ENCODE assay signal across 1 cellular context in genomic region chr2:74843371-74844298, GRCh38.
TF ChIP-seq lines count a peak whose summit lies in the region.

No MANE protein-coding gene starts in this region.

TF ChIP-seq in K562, 482 proteins besides CTCF, POLR2A, EP300 and RAD21 (continued from another document):
- no peak for TF ChIP-seq THRA (IDR thresholded peaks at IDR 0.05)
- no peak for TF ChIP-seq XRCC3 (IDR thresholded peaks at IDR 0.05)
- no peak for TF ChIP-seq CBX2 (IDR thresholded peaks at IDR 0.05; ENCODE audit: insufficient read depth, low read length, poor library complexity, severe bottlenecking)
- no peak for TF ChIP-seq USF1 (CRISPR knock-in tag; IDR thresholded peaks at IDR 0.05)
- no peak for TF ChIP-seq ZNF407 (IDR thresholded peaks at IDR 0.05; ENCODE audit: low read depth)
- TF ChIP-seq NCOR1 (IDR thresholded peaks at IDR 0.05): no peak
- TF ChIP-seq OTX1 (CRISPR knock-in tag; IDR thresholded peaks at IDR 0.05): no peak
- no peak for TF ChIP-seq SRSF3 (IDR thresholded peaks at IDR 0.05; ENCODE audit: insufficient read depth, low read length)
- TF ChIP-seq ZNF12 (CRISPR knock-in tag; IDR thresholded peaks at IDR 0.05): no peak
- no peak for TF ChIP-seq ZBTB9 (CRISPR knock-in tag; IDR thresholded peaks at IDR 0.05)
- no peak for TF ChIP-seq HES1 (IDR thresholded peaks at IDR 0.05; ENCODE audit: low read depth)
- TF ChIP-seq ARNT (IDR thresholded peaks at IDR 0.05): no peak
- TF ChIP-seq GTF2B (IDR thresholded peaks at IDR 0.05; ENCODE audit: extremely low read depth, insufficient read length): no peak
- TF ChIP-seq ZNF589 (CRISPR knock-in tag; IDR thresholded peaks at IDR 0.05; ENCODE audit: low read depth): no peak
- peak; percentile 58 for TF ChIP-seq ELF1 (tag; IDR thresholded peaks at IDR 0.05)
- no peak for TF ChIP-seq SMAD4 (CRISPR knock-in tag; conservative IDR thresholded peaks at IDR 0.05)
- no peak for TF ChIP-seq PHF20 (IDR thresholded peaks at IDR 0.05; ENCODE audit: partially characterized antibody)
- 0 out of 2 replicates have a peak, but pooled peaks have one; percentile 47 for TF ChIP-seq HMBOX1 (IDR thresholded peaks at IDR 0.05)
- TF ChIP-seq JUN (IDR thresholded peaks at IDR 0.05; ENCODE audit: borderline replicate concordance, low read depth, low read length): no peak
- no peak for TF ChIP-seq JUN (CRISPR knock-in tag; IDR thresholded peaks at IDR 0.05; ENCODE audit: borderline replicate concordance)
- no peak for TF ChIP-seq GTF2A2 (tag; IDR thresholded peaks at IDR 0.05)
- TF ChIP-seq RAD51 (IDR thresholded peaks at IDR 0.05; ENCODE audit: borderline replicate concordance, low read depth): no peak
- TF ChIP-seq JUND (IDR thresholded peaks at IDR 0.05; ENCODE audit: borderline replicate concordance, low read depth, low read length): peak; percentile 31; the same call in 1 of the 2 replicates
- TF ChIP-seq JUND (tag; IDR thresholded peaks at IDR 0.05; ENCODE audit: borderline replicate concordance, low read depth, low read length): no peak; the same call in 2 of the 3 replicates
- no peak for TF ChIP-seq ATF2 (CRISPR knock-in tag; IDR thresholded peaks at IDR 0.05)
- TF ChIP-seq YBX1 (IDR thresholded peaks at IDR 0.05): no peak
- no peak for TF ChIP-seq FOXK2 (conservative IDR thresholded peaks at IDR 0.05 in 1 of 2, IDR thresholded peaks at IDR 0.05 in 1 of 2; ENCODE audit: low read depth in 2 of 2)
- no peak for TF ChIP-seq ARID1B (IDR thresholded peaks at IDR 0.05)
- TF ChIP-seq ZNF644 (tag; IDR thresholded peaks at IDR 0.05; ENCODE audit: low read depth): no peak
- 0 out of 2 replicates have a peak, but pooled peaks have one; percentile 25 for TF ChIP-seq TFAP4 (CRISPR knock-in tag; IDR thresholded peaks at IDR 0.05; ENCODE audit: borderline replicate concordance)
- no peak for TF ChIP-seq FOXP1 (CRISPR knock-in tag; IDR thresholded peaks at IDR 0.05)
- TF ChIP-seq EGR1 (conservative IDR thresholded peaks at IDR 0.05): peak; percentile 52; the same call in 1 of the 2 replicates
- no peak for TF ChIP-seq MAFG (tag; conservative IDR thresholded peaks at IDR 0.05)
- TF ChIP-seq ETV6 (IDR thresholded peaks at IDR 0.05; ENCODE audit: borderline replicate concordance in 1 of 2, low read depth in 2 of 2, low read length in 1 of 2): 0 out of 4 replicates have a peak, but pooled peaks of 1 of the 2 experiments have one; percentile 42
- TF ChIP-seq ETV6 (CRISPR knock-in tag; IDR thresholded peaks at IDR 0.05; ENCODE audit: borderline replicate concordance): no peak
- no peak for TF ChIP-seq AFF1 (IDR thresholded peaks at IDR 0.05; ENCODE audit: low read depth in 1 of 2, partially characterized antibody in 2 of 2)
- peak; percentile 74 for TF ChIP-seq FOSL1 (tag; conservative IDR thresholded peaks at IDR 0.05)
